Comparison of ENCODE assay signal across 23 cellular contexts in the genomic region with DNA sequence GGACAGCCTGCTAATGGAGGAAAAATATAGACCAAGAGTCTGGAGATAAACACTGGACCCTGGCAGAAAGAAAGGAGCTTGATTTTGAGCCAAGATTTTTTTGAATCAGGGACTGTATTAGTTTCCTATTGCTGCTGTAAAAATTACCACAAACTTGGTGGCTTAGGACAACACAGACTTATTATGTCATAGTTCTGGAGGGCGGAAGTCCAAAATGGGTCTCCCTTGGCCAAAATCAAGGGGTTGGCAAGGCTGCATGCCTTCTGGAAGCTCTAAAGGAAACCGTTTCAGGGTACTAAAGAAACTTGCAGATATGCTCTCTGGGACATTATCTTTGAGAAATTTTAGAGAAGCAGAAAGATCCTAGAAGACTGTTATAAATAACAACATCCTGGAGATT.
"Had no signal": no experiment of that assay in that cellular context is flagged by ENCODE, and none has a peak within 500 bp of the region (broad histone marks: within the 10 kb centered on the region; RNA-seq: fewer than 3 reads in every experiment).

No MANE protein-coding gene starts in this region.

- H3K4me3 ChIP-seq: coronary artery, esophagus muscularis mucosa, left lung, ovary, psoas muscle, spleen, thyroid gland had no signal

- DNase-seq: activated B cell treated with CpG ODN at 0.5 μM for 24 hours; activated CD4-positive, alpha-beta memory T cell treated with anti-CD3 and anti-CD28 coated beads, Interleukin-2, amount 10 ng/mL, durations not matched to agents 7 days and 5 days; activated CD4-positive, alpha-beta T cell treated with anti-CD3 and anti-CD28 coated beads for 48 hours; activated CD8-positive, alpha-beta memory T cell treated with anti-CD3 and anti-CD28 coated beads, Interleukin-2, amount 10 ng/mL, durations not matched to agents 7 days and 5 days; activated naive CD4-positive, alpha-beta T cell treated with anti-CD3 and anti-CD28 coated beads for 36 hours; brain microvascular endothelial cell; foreskin keratinocyte; glutamatergic neuron; kidney; left lung; naive thymus-derived CD8-positive, alpha-beta T cell; ovary; psoas muscle; spleen; stimulated activated CD4-positive, alpha-beta T cell treated with anti-CD3 and anti-CD28 coated beads, Interleukin-4, amount 100 ng/mL, for 4 hours; stimulated activated naive B cell treated with anti-CD40 and anti-IgM and Interleukin-4, amounts not matched to agents 10 μg/mL and 1 μg/mL and 100 μg/mL, for 72 hours; T-cell; thyroid gland had no signal

- H3K27ac Mint-ChIP-seq: activated B cell treated with CpG ODN at 0.5 μM for 24 hours; activated CD4-positive, alpha-beta memory T cell treated with anti-CD3 and anti-CD28 coated beads, Interleukin-2, amount 10 ng/mL, durations not matched to agents 7 days and 5 days; activated CD8-positive, alpha-beta memory T cell treated with anti-CD3 and anti-CD28 coated beads, Interleukin-2, amount 10 ng/mL, durations not matched to agents 7 days and 5 days; activated naive CD4-positive, alpha-beta T cell treated with anti-CD3 and anti-CD28 coated beads for 36 hours; activated T-helper 2 cell treated with anti-CD3 and anti-CD28 coated beads, Interferon-gamma antibody, Interleukin-2, Interleukin-4, amounts not matched to agents 10 μg/mL and 5 μg/mL and 100 μg/mL, durations not matched to agents 14 hours and 24 hours and 36 hours; naive thymus-derived CD8-positive, alpha-beta T cell; stimulated activated naive B cell treated with anti-CD40 and anti-IgM and Interleukin-4, amounts not matched to agents 10 μg/mL and 1 μg/mL and 100 μg/mL, for 72 hours; T-cell had no signal

- H3K4me3 Mint-ChIP-seq: activated B cell treated with CpG ODN at 0.5 μM for 24 hours; activated CD4-positive, alpha-beta memory T cell treated with anti-CD3 and anti-CD28 coated beads, Interleukin-2, amount 10 ng/mL, durations not matched to agents 7 days and 5 days; activated CD8-positive, alpha-beta memory T cell treated with anti-CD3 and anti-CD28 coated beads, Interleukin-2, amount 10 ng/mL, durations not matched to agents 7 days and 5 days; activated naive CD4-positive, alpha-beta T cell treated with anti-CD3 and anti-CD28 coated beads for 36 hours; naive thymus-derived CD8-positive, alpha-beta T cell; stimulated activated naive B cell treated with anti-CD40 and anti-IgM and Interleukin-4, amounts not matched to agents 10 μg/mL and 1 μg/mL and 100 μg/mL, for 72 hours; T-cell had no signal

- H3K27ac ChIP-seq: brain microvascular endothelial cell, coronary artery, esophagus muscularis mucosa, foreskin keratinocyte, left lung, ovary, psoas muscle, spleen, thyroid gland had no signal

- H3K9me3 ChIP-seq: esophagus muscularis mucosa, left lung, ovary, psoas muscle, thyroid gland had no signal

- ATAC-seq: activated CD8-positive, alpha-beta memory T cell treated with anti-CD3 and anti-CD28 coated beads, Interleukin-2, amount 10 ng/mL, durations not matched to agents 7 days and 5 days; foreskin keratinocyte; left lung; naive thymus-derived CD8-positive, alpha-beta T cell; psoas muscle; sciatic nerve; SK-N-SH treated with all-trans-retinoic acid at 6 μM for 48 hours; stimulated activated naive B cell treated with anti-CD40 and anti-IgM and Interleukin-4, amounts not matched to agents 10 μg/mL and 1 μg/mL and 100 μg/mL, for 72 hours; T-cell had no signal

- H3K36me3 ChIP-seq: brain microvascular endothelial cell, ovary had no signal

- H3K4me1 Mint-ChIP-seq: activated B cell treated with CpG ODN at 0.5 μM for 24 hours had no signal

- H3K27me3 ChIP-seq: brain microvascular endothelial cell, esophagus muscularis mucosa, foreskin keratinocyte, left lung, ovary, spleen, thyroid gland had no signal

- H3K4me1 ChIP-seq: foreskin keratinocyte, psoas muscle, thyroid gland had no signal
